In genomic region chr5:135373747-135374515, GRCh38 we compare ENCODE assay signal across 13 cellular contexts. TPM values are rescaled to one million over a fixed set of nuclear protein-coding genes. Genes with fewer than 3 reads are reported as not detected.
A peak's percentile ranks its signal among the peaks of the same experiment; 100 is the strongest.
DNase-seq lines count a peak whose midpoint lies in the region; ATAC-seq and TF ChIP-seq lines count a peak whose summit lies in the region.
"Had no signal": no experiment of that assay in that cellular context is flagged by ENCODE, and none has a peak within 500 bp of the region (broad histone marks: within the 10 kb centered on the region; RNA-seq: fewer than 3 reads in every experiment).

No MANE protein-coding gene starts in this region.

- peaks cover 86% of the 10 kb centered on the region for H3K36me3 Mint-ChIP-seq in endodermal cell (ENCODE audit: low read depth)
- H3K36me3 Mint-ChIP-seq in naive thymus-derived CD8-positive, alpha-beta T cell: peaks cover 0 to 83% (median 12%) of the 10 kb centered on the region in 3 donors

- H3K27ac ChIP-seq in endodermal cell (ENCODE audit: low read depth, low read length): no peak overlapping the region
- H3K27ac ChIP-seq: 22Rv1, tibial artery had no signal

- H3K9me3 ChIP-seq in endodermal cell (ENCODE audit: control insufficient read depth, low read length): no peaks in the 10 kb centered on the region
- H3K9me3 ChIP-seq: SK-N-SH, tibial artery had no signal

- H3K9ac ChIP-seq in endodermal cell (ENCODE audit: extremely low read depth, low read length, poor library complexity, severe bottlenecking): no peak overlapping the region
- H3K9ac ChIP-seq: SK-N-SH had no signal

- H3K4me1 Mint-ChIP-seq in endodermal cell: peaks cover 18% of the 10 kb centered on the region
- peaks cover 29 to 60% (median 54%) of the 10 kb centered on the region in 4 donors for H3K4me1 Mint-ChIP-seq in naive thymus-derived CD8-positive, alpha-beta T cell

- POLR2A ChIA-PET in naive thymus-derived CD8-positive, alpha-beta T cell (lab: Charles Lee): no interaction called here

- in situ Hi-C loops in GM13977 (cut with MboI; ENCODE audit: low pct_unique_long_range_greater_than_20kb, low sequenced_read_pairs, unreplicated experiment): no loop called here

- H3K27me3 ChIP-seq in endodermal cell (ENCODE audit: control insufficient read depth, insufficient read depth, low read length, poor library complexity, severe bottlenecking): no peaks in the 10 kb centered on the region
- H3K27me3 ChIP-seq: tibial artery had no signal

- no peaks in the 10 kb centered on the region for H3K27me3 Mint-ChIP-seq in endodermal cell (ENCODE audit: insufficient read depth)
- H3K27me3 Mint-ChIP-seq in naive thymus-derived CD8-positive, alpha-beta T cell: no peaks in the 10 kb centered on the region

- peaks cover 97% of the 10 kb centered on the region for H3K36me3 ChIP-seq in endodermal cell (ENCODE audit: control insufficient read depth, insufficient read depth, low read length)

- peak overlapping the region; percentile 47 for H3K4me3 ChIP-seq in Jurkat, Clone E6-1 (ENCODE audit: low read length)
- no peak overlapping the region for H3K4me3 ChIP-seq in endodermal cell (ENCODE audit: low read length)
- H3K4me3 ChIP-seq: skin epidermis, tibial artery had no signal

- TF ChIP-seq CTCF in endodermal cell (conservative IDR thresholded peaks at IDR 0.05) (no peak), GM13977 (IDR thresholded peaks at IDR 0.05; ENCODE audit: extremely low read depth, insufficient read depth, missing control alignments) (no peak)

- peak in 1 of 2 donors; percentile 53 for ATAC-seq in naive thymus-derived CD8-positive, alpha-beta T cell

- H3K27ac Mint-ChIP-seq in endodermal cell: peak overlapping the region; percentile 13
- peak overlapping the region in 7 of 10 donors; percentile 7 to 67 (median 27) for H3K27ac Mint-ChIP-seq in naive thymus-derived CD8-positive, alpha-beta T cell

- H3K9me3 Mint-ChIP-seq in endodermal cell: no peaks in the 10 kb centered on the region
- H3K9me3 Mint-ChIP-seq in naive thymus-derived CD8-positive, alpha-beta T cell: no peaks in the 10 kb centered on the region

- H3K4me3 Mint-ChIP-seq in endodermal cell: no peak overlapping the region
- H3K4me3 Mint-ChIP-seq in naive thymus-derived CD8-positive, alpha-beta T cell: no peak overlapping the region

- DNase-seq in DMS53 (lab: John Stamatoyannopoulos, UW): peak; percentile 32
- DNase-seq in DMS53 treated with DMSO at 0.1 percent for 48 hours (lab: John Stamatoyannopoulos, UW; ENCODE audit: unreplicated experiment): no peak
- DNase-seq in Jurkat, Clone E6-1 (ENCODE audit: low read depth, low spot score): no peak
- DNase-seq in endodermal cell: no peak
- DNase-seq in naive thymus-derived CD8-positive, alpha-beta T cell: peak in 1 of 10 donors; percentile 19
- DNase-seq in iPS-NIHi7 (ENCODE audit: extremely low spot score): no peak
- no peak for DNase-seq in NCI-H345 (lab: John Stamatoyannopoulos, UW)
- no peak for DNase-seq in GM13977 (ENCODE audit: low spot score)
- DNase-seq: NCI-H1436 treated with DMSO at 0.1 percent for 48 hours, SK-N-SH, tibial artery had no signal

- H3K4me1 ChIP-seq in endodermal cell (ENCODE audit: control insufficient read depth, insufficient read depth, low read length): peaks cover 9% of the 10 kb centered on the region

- WGBS in endodermal cell (ENCODE audit: insufficient coverage in 1 of 2, insufficient read length in 1 of 2), 2 experiments: 94% methylated on average over 5 to 7 of the region's 7 CpGs

RNA-seq across cellular contexts. Expression of gene MACROH2A1, which starts 25.1 kb away (rescaled TPM):
- polyA plus RNA-seq in Jurkat, Clone E6-1 (2012; ENCODE audit: insufficient read depth, insufficient read length): 283 TPM
- 100 to 1,000 TPM; 256 to 288 TPM for total RNA-seq in endodermal cell
- 253 TPM for polyA plus RNA-seq in endodermal cell (2013, experiment 1 of 2)
- 265 TPM for polyA plus RNA-seq in endodermal cell (2013, experiment 2 of 2)
- total RNA-seq in naive thymus-derived CD8-positive, alpha-beta T cell: 10 to 100 TPM; 96.3 to 99.5 TPM
- 100 to 1,000 TPM; 101 to 121 (median 105) TPM for polyA plus RNA-seq in naive thymus-derived CD8-positive, alpha-beta T cell
